2 cellular contexts compared by ENCODE assay signal in genomic region chr11:65226103-65226442, GRCh38.
TF ChIP-seq lines count a peak whose summit lies in the region.

No MANE protein-coding gene starts in this region.

TF ChIP-seq in endothelial cell of umbilical vein, 7 proteins besides CTCF, POLR2A, EP300 and RAD21:
- TF ChIP-seq JUN (IDR thresholded peaks at IDR 0.05; ENCODE audit: borderline replicate concordance, insufficient read depth, insufficient read length, low read depth) (no peak), MAX (IDR thresholded peaks at IDR 0.05; ENCODE audit: insufficient read depth, insufficient read length) (no peak), FOS (IDR thresholded peaks at IDR 0.05; ENCODE audit: borderline replicate concordance, insufficient read depth, low read length) (no peak), POLR2AphosphoS5 (IDR thresholded peaks at IDR 0.05; ENCODE audit: insufficient read depth, low read depth, low read length) (no peak), EZH2 (IDR thresholded peaks at IDR 0.05; ENCODE audit: borderline replicate concordance, low read depth, low read length, severe bottlenecking) (no peak), GATA2 (IDR thresholded peaks at IDR 0.05; ENCODE audit: insufficient read depth, insufficient read length, low read depth, low read length) (no peak), MYC (IDR thresholded peaks at IDR 0.05; ENCODE audit: low read depth, low read length) (no peak)

TF ChIP-seq in HEK293T, 16 proteins besides CTCF, POLR2A, EP300 and RAD21 (continued from another document):
- TF ChIP-seq L3MBTL2 (conservative IDR thresholded peaks at IDR 0.05) (no peak), HDGF (IDR thresholded peaks at IDR 0.05; ENCODE audit: borderline replicate concordance) (no peak)
TF ChIP-seq in HEK293T: peak in this region for 0.
